Comparison of ENCODE assay signal across 1 cellular context in the genomic region with DNA sequence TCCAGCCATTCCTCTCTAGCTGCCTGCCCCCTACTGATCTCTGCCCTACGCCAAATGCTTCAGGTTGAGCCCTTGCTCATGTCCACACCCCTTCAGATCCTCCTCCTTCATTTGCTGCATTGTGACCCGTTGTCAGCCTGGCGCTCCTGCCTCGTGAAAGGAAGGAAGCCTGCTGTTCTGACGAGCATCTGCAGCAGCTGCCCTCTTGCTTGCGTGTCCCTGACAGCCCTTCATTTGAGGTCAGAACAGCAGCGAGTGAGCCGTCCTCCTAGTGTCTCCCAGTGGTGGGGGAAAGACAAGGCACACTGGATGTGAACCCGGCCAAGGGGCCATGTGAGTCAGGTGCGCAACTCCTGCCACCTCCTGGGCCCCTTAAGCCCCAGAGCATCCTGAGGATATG.
TF ChIP-seq lines count a peak whose summit lies in the region.

No MANE protein-coding gene starts in this region.

TF ChIP-seq in GM12878, 131 proteins besides CTCF, POLR2A, EP300 and RAD21:
- TF ChIP-seq, protein P1, sequence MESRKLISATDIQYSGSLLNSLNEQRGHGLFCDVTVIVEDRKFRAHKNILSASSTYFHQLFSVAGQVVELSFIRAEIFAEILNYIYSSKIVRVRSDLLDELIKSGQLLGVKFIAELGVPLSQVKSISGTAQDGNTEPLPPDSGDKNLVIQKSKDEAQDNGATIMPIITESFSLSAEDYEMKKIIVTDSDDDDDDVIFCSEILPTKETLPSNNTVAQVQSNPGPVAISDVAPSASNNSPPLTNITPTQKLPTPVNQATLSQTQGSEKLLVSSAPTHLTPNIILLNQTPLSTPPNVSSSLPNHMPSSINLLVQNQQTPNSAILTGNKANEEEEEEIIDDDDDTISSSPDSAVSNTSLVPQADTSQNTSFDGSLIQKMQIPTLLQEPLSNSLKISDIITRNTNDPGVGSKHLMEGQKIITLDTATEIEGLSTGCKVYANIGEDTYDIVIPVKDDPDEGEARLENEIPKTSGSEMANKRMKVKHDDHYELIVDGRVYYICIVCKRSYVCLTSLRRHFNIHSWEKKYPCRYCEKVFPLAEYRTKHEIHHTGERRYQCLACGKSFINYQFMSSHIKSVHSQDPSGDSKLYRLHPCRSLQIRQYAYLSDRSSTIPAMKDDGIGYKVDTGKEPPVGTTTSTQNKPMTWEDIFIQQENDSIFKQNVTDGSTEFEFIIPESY (IDR thresholded peaks at IDR 0.05), result no peak
- TF ChIP-seq BHLHE40 (IDR thresholded peaks at IDR 0.05; ENCODE audit: borderline replicate concordance in 1 of 2, low read depth in 2 of 2, low read length in 1 of 2) (no peak), KLF5 (IDR thresholded peaks at IDR 0.05; ENCODE audit: partially characterized antibody) (no peak), HDAC2 (IDR thresholded peaks at IDR 0.05) (no peak), TCF7 (IDR thresholded peaks at IDR 0.05; ENCODE audit: borderline replicate concordance) (no peak), IKZF1 (conservative IDR thresholded peaks at IDR 0.05) (no peak), CBX3 (IDR thresholded peaks at IDR 0.05; ENCODE audit: borderline replicate concordance, low read depth) (no peak), ZSCAN29 (IDR thresholded peaks at IDR 0.05) (no peak), POU2F2 (IDR thresholded peaks at IDR 0.05; ENCODE audit: borderline replicate concordance, low read depth, low read length) (no peak), RFX5 (IDR thresholded peaks at IDR 0.05; ENCODE audit: low read depth, low read length) (no peak), ZNF217 (IDR thresholded peaks at IDR 0.05) (no peak), DPF2 (IDR thresholded peaks at IDR 0.05) (no peak), RBBP5 (conservative IDR thresholded peaks at IDR 0.05) (no peak), MYC (IDR thresholded peaks at IDR 0.05; ENCODE audit: insufficient read depth, insufficient read length, insufficient replicate concordance, low read length, severe bottlenecking) (no peak), NFYA (IDR thresholded peaks at IDR 0.05; ENCODE audit: borderline replicate concordance, low read depth, low read length) (no peak), JUND (IDR thresholded peaks at IDR 0.05; ENCODE audit: low read depth, low read length) (no peak)
- TF ChIP-seq, protein P2, sequence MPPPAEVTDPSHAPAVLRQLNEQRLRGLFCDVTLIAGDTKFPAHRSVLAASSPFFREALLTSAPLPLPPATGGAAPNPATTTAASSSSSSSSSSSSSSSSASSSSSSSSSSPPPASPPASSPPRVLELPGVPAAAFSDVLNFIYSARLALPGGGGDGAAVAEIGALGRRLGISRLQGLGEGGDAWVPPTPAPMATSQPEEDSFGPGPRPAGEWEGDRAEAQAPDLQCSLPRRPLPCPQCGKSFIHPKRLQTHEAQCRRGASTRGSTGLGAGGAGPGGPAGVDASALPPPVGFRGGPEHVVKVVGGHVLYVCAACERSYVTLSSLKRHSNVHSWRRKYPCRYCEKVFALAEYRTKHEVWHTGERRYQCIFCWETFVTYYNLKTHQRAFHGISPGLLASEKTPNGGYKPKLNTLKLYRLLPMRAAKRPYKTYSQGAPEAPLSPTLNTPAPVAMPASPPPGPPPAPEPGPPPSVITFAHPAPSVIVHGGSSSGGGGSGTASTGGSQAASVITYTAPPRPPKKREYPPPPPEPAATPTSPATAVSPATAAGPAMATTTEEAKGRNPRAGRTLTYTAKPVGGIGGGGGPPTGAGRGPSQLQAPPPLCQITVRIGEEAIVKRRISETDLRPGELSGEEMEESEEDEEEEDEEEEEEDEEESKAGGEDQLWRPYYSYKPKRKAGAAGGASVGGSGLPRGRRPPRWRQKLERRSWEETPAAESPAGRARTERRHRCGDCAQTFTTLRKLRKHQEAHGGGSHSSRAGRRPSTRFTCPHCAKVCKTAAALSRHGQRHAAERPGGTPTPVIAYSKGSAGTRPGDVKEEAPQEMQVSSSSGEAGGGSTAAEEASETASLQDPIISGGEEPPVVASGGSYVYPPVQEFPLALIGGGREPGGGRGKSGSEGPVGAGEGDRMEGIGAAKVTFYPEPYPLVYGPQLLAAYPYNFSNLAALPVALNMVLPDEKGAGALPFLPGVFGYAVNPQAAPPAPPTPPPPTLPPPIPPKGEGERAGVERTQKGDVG (CRISPR knock-in tag; IDR thresholded peaks at IDR 0.05), result no peak
- TF ChIP-seq, protein P3, sequence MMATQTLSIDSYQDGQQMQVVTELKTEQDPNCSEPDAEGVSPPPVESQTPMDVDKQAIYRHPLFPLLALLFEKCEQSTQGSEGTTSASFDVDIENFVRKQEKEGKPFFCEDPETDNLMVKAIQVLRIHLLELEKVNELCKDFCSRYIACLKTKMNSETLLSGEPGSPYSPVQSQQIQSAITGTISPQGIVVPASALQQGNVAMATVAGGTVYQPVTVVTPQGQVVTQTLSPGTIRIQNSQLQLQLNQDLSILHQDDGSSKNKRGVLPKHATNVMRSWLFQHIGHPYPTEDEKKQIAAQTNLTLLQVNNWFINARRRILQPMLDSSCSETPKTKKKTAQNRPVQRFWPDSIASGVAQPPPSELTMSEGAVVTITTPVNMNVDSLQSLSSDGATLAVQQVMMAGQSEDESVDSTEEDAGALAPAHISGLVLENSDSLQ (IDR thresholded peaks at IDR 0.05), result no peak
- TF ChIP-seq, protein P4, sequence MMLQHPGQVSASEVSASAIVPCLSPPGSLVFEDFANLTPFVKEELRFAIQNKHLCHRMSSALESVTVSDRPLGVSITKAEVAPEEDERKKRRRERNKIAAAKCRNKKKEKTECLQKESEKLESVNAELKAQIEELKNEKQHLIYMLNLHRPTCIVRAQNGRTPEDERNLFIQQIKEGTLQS (IDR thresholded peaks at IDR 0.05; ENCODE audit: borderline replicate concordance, extremely low read depth, low read depth, low read length), result no peak
- TF ChIP-seq, protein P5, sequence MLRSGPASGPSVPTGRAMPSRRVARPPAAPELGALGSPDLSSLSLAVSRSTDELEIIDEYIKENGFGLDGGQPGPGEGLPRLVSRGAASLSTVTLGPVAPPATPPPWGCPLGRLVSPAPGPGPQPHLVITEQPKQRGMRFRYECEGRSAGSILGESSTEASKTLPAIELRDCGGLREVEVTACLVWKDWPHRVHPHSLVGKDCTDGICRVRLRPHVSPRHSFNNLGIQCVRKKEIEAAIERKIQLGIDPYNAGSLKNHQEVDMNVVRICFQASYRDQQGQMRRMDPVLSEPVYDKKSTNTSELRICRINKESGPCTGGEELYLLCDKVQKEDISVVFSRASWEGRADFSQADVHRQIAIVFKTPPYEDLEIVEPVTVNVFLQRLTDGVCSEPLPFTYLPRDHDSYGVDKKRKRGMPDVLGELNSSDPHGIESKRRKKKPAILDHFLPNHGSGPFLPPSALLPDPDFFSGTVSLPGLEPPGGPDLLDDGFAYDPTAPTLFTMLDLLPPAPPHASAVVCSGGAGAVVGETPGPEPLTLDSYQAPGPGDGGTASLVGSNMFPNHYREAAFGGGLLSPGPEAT (IDR thresholded peaks at IDR 0.05; ENCODE audit: low read depth), result no peak
